ENCODE assay signal across 9 cellular contexts in genomic region chr19:31316201-31316951, GRCh38. TPM values are rescaled to one million over a fixed set of nuclear protein-coding genes. Genes with fewer than 3 reads are reported as not detected.
DNase-seq lines count a peak whose midpoint lies in the region; ATAC-seq and TF ChIP-seq lines count a peak whose summit lies in the region.
"Had no signal": no experiment of that assay in that cellular context is flagged by ENCODE, and none has a peak within 500 bp of the region (broad histone marks: within the 10 kb centered on the region; RNA-seq: fewer than 3 reads in every experiment).

No MANE protein-coding gene starts in this region.

- no peaks in the 10 kb centered on the region for H3K36me3 ChIP-seq in neural cell (ENCODE audit: insufficient read depth, low read length)

- H3K27me3 ChIP-seq in neural cell (ENCODE audit: insufficient read depth, low read depth, low read length), result no peaks in the 10 kb centered on the region

- no peaks in the 10 kb centered on the region for H3K9me3 ChIP-seq in neural cell (ENCODE audit: low read length)

- peak; percentile 45 for TF ChIP-seq EP300 in neural cell (conservative IDR thresholded peaks at IDR 0.05; ENCODE audit: poor library complexity, severe bottlenecking)

- H3F3A ChIP-seq in neural cell (ENCODE audit: insufficient read depth, low read length, poor library complexity, severe bottlenecking), result no peaks in the 10 kb centered on the region

- peak overlapping the region; percentile 71 for H3K27ac ChIP-seq in neural cell (ENCODE audit: low read length)

- no peak for TF ChIP-seq RAD21 in neural cell (conservative IDR thresholded peaks at IDR 0.05)

- DNase-seq in AG09309 (ENCODE audit: low read depth) (peak; percentile 53), NOMO-1 treated with DMSO at 0.1 percent for 48 hours (lab: John Stamatoyannopoulos, UW; ENCODE audit: unreplicated experiment) (peak; percentile 86), fibroblast of peridontal ligament (ENCODE audit: extremely low read depth) (peak; percentile 82), NCI-H1417 treated with DMSO at 0.1 percent for 48 hours (lab: John Stamatoyannopoulos, UW) (no peak), cerebellum (ENCODE audit: low spot score) (no peak)
- DNase-seq: NK-92 treated with Interleukin-12 subunit alpha and Interleukin-12 subunit beta, amount 100 ng/mL, for 24 hours had no signal

- peak overlapping the region; percentile 43 for H3K9ac ChIP-seq in neural cell (ENCODE audit: low read length)

- TF ChIP-seq CTCF in AG09309 (IDR thresholded peaks at IDR 0.05; ENCODE audit: control insufficient read depth, insufficient read depth, low read depth, low read length, missing control alignments) (no peak), neural cell (IDR thresholded peaks at IDR 0.05; ENCODE audit: poor library complexity, severe bottlenecking) (no peak)

- no peaks in the 10 kb centered on the region for H4K20me1 ChIP-seq in neural cell (ENCODE audit: insufficient read depth)

- ATAC-seq in GM18870 (IDR thresholded peaks at IDR 0.05; ENCODE audit: unreplicated experiment) (no peak), GM18868 (IDR thresholded peaks at IDR 0.05; ENCODE audit: unreplicated experiment) (no peak)

- H2AFZ ChIP-seq in neural cell (ENCODE audit: low read depth, low read length), result no peak overlapping the region

- peak overlapping the region; percentile 17 for H3K4me3 ChIP-seq in AG09309 (ENCODE audit: control insufficient read depth, low read depth, low read length)
- peak overlapping the region; percentile 47 for H3K4me3 ChIP-seq in neural cell (ENCODE audit: low read length)

- peak overlapping the region; percentile 49 for H3K4me2 ChIP-seq in neural cell (ENCODE audit: low read length)

- H3K79me2 ChIP-seq in neural cell (replicated peaks; ENCODE audit: insufficient read depth, low read length), result no peaks in the 10 kb centered on the region

- H3K9me2 ChIP-seq in neural cell (ENCODE audit: insufficient read depth, low read length), result no peaks in the 10 kb centered on the region

TF ChIP-seq in neural cell, 6 proteins besides CTCF, POLR2A, EP300 and RAD21:
- peak; percentile 25 for TF ChIP-seq SMC3 (conservative IDR thresholded peaks at IDR 0.05; ENCODE audit: poor library complexity)
- no peak for TF ChIP-seq MXI1 (conservative IDR thresholded peaks at IDR 0.05; ENCODE audit: poor library complexity, severe bottlenecking)
- TF ChIP-seq, protein P1, sequence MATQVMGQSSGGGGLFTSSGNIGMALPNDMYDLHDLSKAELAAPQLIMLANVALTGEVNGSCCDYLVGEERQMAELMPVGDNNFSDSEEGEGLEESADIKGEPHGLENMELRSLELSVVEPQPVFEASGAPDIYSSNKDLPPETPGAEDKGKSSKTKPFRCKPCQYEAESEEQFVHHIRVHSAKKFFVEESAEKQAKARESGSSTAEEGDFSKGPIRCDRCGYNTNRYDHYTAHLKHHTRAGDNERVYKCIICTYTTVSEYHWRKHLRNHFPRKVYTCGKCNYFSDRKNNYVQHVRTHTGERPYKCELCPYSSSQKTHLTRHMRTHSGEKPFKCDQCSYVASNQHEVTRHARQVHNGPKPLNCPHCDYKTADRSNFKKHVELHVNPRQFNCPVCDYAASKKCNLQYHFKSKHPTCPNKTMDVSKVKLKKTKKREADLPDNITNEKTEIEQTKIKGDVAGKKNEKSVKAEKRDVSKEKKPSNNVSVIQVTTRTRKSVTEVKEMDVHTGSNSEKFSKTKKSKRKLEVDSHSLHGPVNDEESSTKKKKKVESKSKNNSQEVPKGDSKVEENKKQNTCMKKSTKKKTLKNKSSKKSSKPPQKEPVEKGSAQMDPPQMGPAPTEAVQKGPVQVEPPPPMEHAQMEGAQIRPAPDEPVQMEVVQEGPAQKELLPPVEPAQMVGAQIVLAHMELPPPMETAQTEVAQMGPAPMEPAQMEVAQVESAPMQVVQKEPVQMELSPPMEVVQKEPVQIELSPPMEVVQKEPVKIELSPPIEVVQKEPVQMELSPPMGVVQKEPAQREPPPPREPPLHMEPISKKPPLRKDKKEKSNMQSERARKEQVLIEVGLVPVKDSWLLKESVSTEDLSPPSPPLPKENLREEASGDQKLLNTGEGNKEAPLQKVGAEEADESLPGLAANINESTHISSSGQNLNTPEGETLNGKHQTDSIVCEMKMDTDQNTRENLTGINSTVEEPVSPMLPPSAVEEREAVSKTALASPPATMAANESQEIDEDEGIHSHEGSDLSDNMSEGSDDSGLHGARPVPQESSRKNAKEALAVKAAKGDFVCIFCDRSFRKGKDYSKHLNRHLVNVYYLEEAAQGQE (IDR thresholded peaks at IDR 0.05; ENCODE audit: borderline replicate concordance), result peak; percentile 71
- peak; percentile 92 for TF ChIP-seq POLR2AphosphoS5 (IDR thresholded peaks at IDR 0.05)
- no peak for TF ChIP-seq EZH2 (IDR thresholded peaks at IDR 0.05; ENCODE audit: borderline replicate concordance, insufficient read depth, low read length, poor library complexity, severe bottlenecking)
- no peak for TF ChIP-seq TAF1 (IDR thresholded peaks at IDR 0.05; ENCODE audit: low read depth)

RNA-seq across cellular contexts. Expression of gene TSHZ3, which starts 32.9 kb away (rescaled TPM):
- 1.7 and 2.4 TPM in 2 replicates for polyA plus RNA-seq in neural cell
- 3.9 and 5.4 TPM in 2 replicates for polyA minus RNA-seq in neural cell
- total RNA-seq in cerebellum, result 2.9 TPM

Comparison
In these comparisons a context has a peak if more than half of its experiments do, and no peak if none do; other contexts are left out.
1. DNase-seq: peak in AG09309 (single experiment), NOMO-1 treated with DMSO at 0.1 percent for 48 hours (single experiment) and fibroblast of peridontal ligament (single experiment); none in NCI-H1417 treated with DMSO at 0.1 percent for 48 hours (single experiment) and cerebellum (single experiment).